Comparison of ENCODE assay signal across 8 cellular contexts in genomic region chr1:226708342-226708780, GRCh38. TPM values are rescaled to one million over a fixed set of nuclear protein-coding genes. Genes with fewer than 3 reads are reported as not detected.
DNase-seq lines count a peak whose midpoint lies in the region; ATAC-seq and TF ChIP-seq lines count a peak whose summit lies in the region.

No MANE protein-coding gene starts in this region.

- H3K4ac ChIP-seq in neuronal stem cell (ENCODE audit: low read length) = no peak overlapping the region

- H3K9me3 ChIP-seq in colonic mucosa = no peaks in the 10 kb centered on the region
- no peaks in the 10 kb centered on the region for H3K9me3 ChIP-seq in neuronal stem cell (replicated peaks in 1 of 2; ENCODE audit: control insufficient read depth in 2 of 2, insufficient read depth in 1 of 2, low read depth in 1 of 2, low read length in 2 of 2)

- H3K14ac ChIP-seq in neuronal stem cell (ENCODE audit: low read length) = no peak overlapping the region

- no peak overlapping the region for H4K8ac ChIP-seq in neuronal stem cell (ENCODE audit: low read depth, low read length)

- H2BK15ac ChIP-seq in neuronal stem cell (ENCODE audit: low read length) = no peak overlapping the region

- no peak overlapping the region for H3K23ac ChIP-seq in neuronal stem cell (ENCODE audit: low read depth, low read length, poor library complexity)

- DNase-seq in EL (peak; percentile 91), NCI-H446 treated with DMSO at 0.1 percent for 48 hours (lab: John Stamatoyannopoulos, UW) (peak; percentile 68), colonic mucosa (no peak), omental fat pad (ENCODE audit: low spot score) (no peak), NCI-H2029 treated with DMSO at 0.1 percent for 48 hours (lab: John Stamatoyannopoulos, UW) (no peak), neuronal stem cell (ENCODE audit: low spot score) (no peak), NCI-H2227 (lab: John Stamatoyannopoulos, UW; ENCODE audit: unreplicated experiment) (no peak)

- peaks cover 3% of the 10 kb centered on the region for H3K4me1 ChIP-seq in colonic mucosa
- peaks cover 8 to 12% of the 10 kb centered on the region in 2 donors for H3K4me1 ChIP-seq in neuronal stem cell (ENCODE audit: control insufficient read depth in 2 of 2, insufficient read depth in 1 of 2, low read depth in 1 of 2, low read length in 2 of 2)

- H2BK5ac ChIP-seq in neuronal stem cell (ENCODE audit: low read length) = no peak overlapping the region

- H3K4me3 ChIP-seq in colonic mucosa (no peak overlapping the region), neuronal stem cell (ENCODE audit: low read length in 2 of 2) (no peak overlapping the region)

- H4K91ac ChIP-seq in neuronal stem cell (ENCODE audit: low read depth, low read length, poor library complexity) = no peak overlapping the region

- intact Hi-C loops in colonic mucosa (cut with DNase I) = no loop called here

- no peaks in the 10 kb centered on the region for H3K79me1 ChIP-seq in neuronal stem cell (ENCODE audit: low read depth, low read length)

- H3K36me3 ChIP-seq in colonic mucosa = no peaks in the 10 kb centered on the region
- H3K36me3 ChIP-seq in neuronal stem cell (replicated peaks in 1 of 2; ENCODE audit: control insufficient read depth in 2 of 2, insufficient read depth in 2 of 2, low read length in 2 of 2) = no peaks in the 10 kb centered on the region

- TF ChIP-seq CTCF in colonic mucosa (IDR thresholded peaks at IDR 0.05) (no peak), omental fat pad (IDR thresholded peaks at IDR 0.05) (no peak)

- no peak overlapping the region for H3K9ac ChIP-seq in colonic mucosa (ENCODE audit: low read depth in 2 of 2, low read length in 2 of 2)
- no peak overlapping the region for H3K9ac ChIP-seq in neuronal stem cell (ENCODE audit: low read depth, low read length, poor library complexity)

- H3K27me3 ChIP-seq in colonic mucosa (no peaks in the 10 kb centered on the region), neuronal stem cell (ENCODE audit: control insufficient read depth in 3 of 3, insufficient read depth in 3 of 3, low read depth in 1 of 3, low read length in 3 of 3) (no peaks in the 10 kb centered on the region)

- no peak overlapping the region for H3K18ac ChIP-seq in neuronal stem cell (ENCODE audit: low read length)

- no peak overlapping the region for H2AFZ ChIP-seq in neuronal stem cell (ENCODE audit: low read length)

- H3K27ac ChIP-seq in colonic mucosa (peak overlapping the region; percentile 32), neuronal stem cell (replicated peaks; ENCODE audit: low read length) (no peak overlapping the region)

- ATAC-seq in omental fat pad (ENCODE audit: low FRiP score) (peak; percentile 62), GM21529 (IDR thresholded peaks at IDR 0.05; ENCODE audit: unreplicated experiment) (no peak)

- H2BK12ac ChIP-seq in neuronal stem cell (ENCODE audit: low read length) = no peak overlapping the region

- no peak overlapping the region for H2AK5ac ChIP-seq in neuronal stem cell (ENCODE audit: low read depth, low read length)

- H2BK120ac ChIP-seq in neuronal stem cell (ENCODE audit: low read depth, low read length) = no peak overlapping the region

- no CpG with 5 or more reads among the region's 6 CpGs for WGBS in neuronal stem cell (ENCODE audit: extremely low coverage in 2 of 2, insufficient read length in 2 of 2, insufficient replicate concordance in 1 of 2), 2 donors

- H3K4me2 ChIP-seq in neuronal stem cell (ENCODE audit: insufficient read depth, low read length, poor library complexity, severe bottlenecking) = no peak overlapping the region

RNA-seq across cellular contexts. Expression of gene ITPKB, which starts 30.7 kb away (rescaled TPM):
- total RNA-seq in colonic mucosa (10 to 100 TPM; 11.6 to 16.9 TPM), omental fat pad (10 to 100 TPM; 22.2 to 68.6 (median 31.5) TPM)
- polyA plus RNA-seq in neuronal stem cell (2013, experiment 1 of 2) = 6.8 TPM
- 7.0 TPM for polyA plus RNA-seq in neuronal stem cell (2013, experiment 2 of 2)

Comparison
In these comparisons a context has a peak if more than half of its experiments do, and no peak if none do; other contexts are left out.
1. DNase-seq: peak in EL (single experiment) and NCI-H446 treated with DMSO at 0.1 percent for 48 hours (single experiment); none in colonic mucosa (single experiment), omental fat pad (single experiment), NCI-H2029 treated with DMSO at 0.1 percent for 48 hours (single experiment), neuronal stem cell (single experiment) and NCI-H2227 (single experiment).